In the genomic region with DNA sequence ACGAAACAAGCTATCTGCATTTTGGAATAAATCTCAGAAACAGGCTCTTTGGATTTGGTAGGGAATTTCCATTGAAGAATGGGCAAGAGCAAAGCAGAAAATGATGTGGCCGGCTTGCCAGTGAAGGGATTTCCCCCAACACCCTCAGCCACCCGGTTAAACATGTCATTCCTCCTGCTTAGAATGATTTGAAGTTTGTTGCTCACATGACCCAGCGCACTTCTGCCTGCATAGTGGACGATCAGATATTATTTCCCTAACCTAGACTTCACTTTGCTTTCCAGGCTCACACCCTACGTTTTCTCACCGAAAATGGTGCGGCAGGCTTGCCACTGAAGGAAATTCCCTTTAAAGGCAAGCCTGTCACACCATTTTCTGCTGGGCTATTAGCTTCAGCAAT, we compare ENCODE assay signal across 19 cellular contexts.
"Had no signal": no experiment of that assay in that cellular context is flagged by ENCODE, and none has a peak within 500 bp of the region (broad histone marks: within the 10 kb centered on the region; RNA-seq: fewer than 3 reads in every experiment).

No MANE protein-coding gene starts in this region.

- ATAC-seq: gastrocnemius medialis; left lung; natural killer cell; psoas muscle; stimulated activated memory B cell treated with anti-CD40 and anti-IgM and Interleukin-4, amounts not matched to agents 10 μg/mL and 1 μg/mL and 100 μg/mL, for 72 hours had no signal

- H3K4me3 ChIP-seq: gastrocnemius medialis, left lung, neural progenitor cell, ovary, psoas muscle, sigmoid colon, spleen, thoracic aorta, tibial nerve, upper lobe of left lung, uterus had no signal

- H3K27ac ChIP-seq: gastrocnemius medialis, left lung, neural progenitor cell, ovary, psoas muscle, sigmoid colon, spleen, thoracic aorta, upper lobe of left lung, uterus had no signal

- H3K9me3 Mint-ChIP-seq: neural progenitor cell had no signal

- H3K9ac ChIP-seq: neural progenitor cell had no signal

- H2AFZ ChIP-seq: neural progenitor cell had no signal

- H3K36me3 Mint-ChIP-seq: stimulated activated memory B cell treated with anti-CD40 and anti-IgM and Interleukin-4, amounts not matched to agents 10 μg/mL and 1 μg/mL and 100 μg/mL, for 72 hours had no signal

- H3K4me1 Mint-ChIP-seq: natural killer cell; neural progenitor cell; stimulated activated memory B cell treated with anti-CD40 and anti-IgM and Interleukin-4, amounts not matched to agents 10 μg/mL and 1 μg/mL and 100 μg/mL, for 72 hours had no signal

- H3K4me3 Mint-ChIP-seq: natural killer cell; neural progenitor cell; stimulated activated memory B cell treated with anti-CD40 and anti-IgM and Interleukin-4, amounts not matched to agents 10 μg/mL and 1 μg/mL and 100 μg/mL, for 72 hours; stimulated activated naive CD8-positive, alpha-beta T cell treated with anti-CD3 and anti-CD28 coated beads, Interleukin-15, Interleukin-2, amounts not matched to agents 100 ng/mL and 50 ng/mL, for 24 hours had no signal

- H3K4me1 ChIP-seq: gastrocnemius medialis, left lung, neural progenitor cell, psoas muscle, spleen, tibial nerve, upper lobe of left lung, uterus had no signal

- H3K27me3 ChIP-seq: gastrocnemius medialis, left lung, neural progenitor cell, ovary, sigmoid colon, spleen, tibial nerve, upper lobe of left lung, uterus had no signal

- H3K9me3 ChIP-seq: gastrocnemius medialis, left lung, ovary, psoas muscle, sigmoid colon, thoracic aorta, tibial nerve, upper lobe of left lung, uterus had no signal

- H3K27ac Mint-ChIP-seq: natural killer cell; neural progenitor cell; stimulated activated memory B cell treated with anti-CD40 and anti-IgM and Interleukin-4, amounts not matched to agents 10 μg/mL and 1 μg/mL and 100 μg/mL, for 72 hours; stimulated activated naive CD8-positive, alpha-beta T cell treated with anti-CD3 and anti-CD28 coated beads, Interleukin-15, Interleukin-2, amounts not matched to agents 100 ng/mL and 50 ng/mL, for 24 hours had no signal

- DNase-seq: cortex of kidney; gastrocnemius medialis; head of caudate nucleus; mesendoderm; midbrain; natural killer cell; ovary; psoas muscle; stimulated activated CD4-positive, alpha-beta T cell treated with anti-CD3 and anti-CD28 coated beads, Interleukin-4, amount 100 ng/mL, for 4 hours; uterus had no signal

- H3K4me2 ChIP-seq: neural progenitor cell had no signal

- H3K27me3 Mint-ChIP-seq: stimulated activated memory B cell treated with anti-CD40 and anti-IgM and Interleukin-4, amounts not matched to agents 10 μg/mL and 1 μg/mL and 100 μg/mL, for 72 hours; stimulated activated naive CD8-positive, alpha-beta T cell treated with anti-CD3 and anti-CD28 coated beads, Interleukin-15, Interleukin-2, amounts not matched to agents 100 ng/mL and 50 ng/mL, for 24 hours had no signal

- H3K36me3 ChIP-seq: gastrocnemius medialis, left lung, neural progenitor cell, ovary, upper lobe of left lung, uterus had no signal
